Comparison of ENCODE assay signal across 21 cellular contexts in genomic region chr5:92911851-92912250, GRCh38.
DNase-seq lines count a peak whose midpoint lies in the region; ATAC-seq, FAIRE-seq and TF ChIP-seq lines count a peak whose summit lies in the region.
"Had no signal": no experiment of that assay in that cellular context is flagged by ENCODE, and none has a peak within 500 bp of the region (broad histone marks: within the 10 kb centered on the region; RNA-seq: fewer than 3 reads in every experiment).

No MANE protein-coding gene starts in this region.

- H3K79me2 ChIP-seq in GM23338 (replicated peaks; ENCODE audit: insufficient read depth): no peaks in the 10 kb centered on the region

- H3K36me3 ChIP-seq in GM23338 (ENCODE audit: insufficient read depth): no peaks in the 10 kb centered on the region
- no peaks in the 10 kb centered on the region for H3K36me3 ChIP-seq in iPS-20b (ENCODE audit: insufficient read depth, low read depth, low read length)
- H3K36me3 ChIP-seq in A673 (ENCODE audit: insufficient read depth, low read length, poor library complexity, severe bottlenecking): no peaks in the 10 kb centered on the region
- H3K36me3 ChIP-seq: HAP-1 had no signal

- peak; percentile 67 for FAIRE-seq in A549 (lab: Jason Lieb, UNC)
- FAIRE-seq: GM12892, GM18507, K562 had no signal

- H3K36me3 Mint-ChIP-seq in GM23338 (ENCODE audit: low read depth) (no peaks in the 10 kb centered on the region), brain (no peaks in the 10 kb centered on the region)

- H3K27ac Mint-ChIP-seq in GM23338 (no peak overlapping the region), brain (peak overlapping the region in 3 of 5 experiments; percentile 18 to 59 (median 23))
- H3K27ac Mint-ChIP-seq: CD4-positive, alpha-beta T cell had no signal

- no peak for TF ChIP-seq CTCF in A549 (IDR thresholded peaks at IDR 0.05)
- no peak for TF ChIP-seq CTCF in GM23338 (conservative IDR thresholded peaks at IDR 0.05; ENCODE audit: low read depth in 2 of 2)
- no peak for TF ChIP-seq CTCF in brain (conservative IDR thresholded peaks at IDR 0.05)
- TF ChIP-seq CTCF in A673 (conservative IDR thresholded peaks at IDR 0.05; ENCODE audit: low read depth, low read length): no peak

- H3K27me3 ChIP-seq in GM23338 (ENCODE audit: insufficient read depth) (no peaks in the 10 kb centered on the region), iPS-20b (ENCODE audit: insufficient read depth, low read length) (no peaks in the 10 kb centered on the region), A673 (replicated peaks; ENCODE audit: insufficient read depth, low read depth, low read length, poor library complexity) (no peaks in the 10 kb centered on the region)

- CTCF ChIA-PET in A549 (lab: Yijun Ruan, JAX) (interaction anchor here (0.8 kb wide), 1 partner anchor 9 kb away, joined by 3 read pairs; no protein-coding TSS in a partner anchor), A673 (lab: Charles Lee) (no interaction called here)

- intact Hi-C loops in A673 (cut with micrococcal nuclease; ENCODE audit: unreplicated experiment): no loop called here

- H3K9me3 ChIP-seq in A549 (no peaks in the 10 kb centered on the region), iPS-20b (ENCODE audit: insufficient read depth, low read depth, low read length) (no peaks in the 10 kb centered on the region), A673 (ENCODE audit: low read depth, low read length, poor library complexity, severe bottlenecking) (no peaks in the 10 kb centered on the region)
- H3K9me3 ChIP-seq: Caco-2, HAP-1 had no signal

- 98% methylated on average over 1 of the region's 1 CpG for WGBS in A549 (ENCODE audit: missing lambda C conversion rate)

- H3K9me2 ChIP-seq in GM23338 (ENCODE audit: insufficient read depth): no peaks in the 10 kb centered on the region

- no peak overlapping the region for H3K27ac ChIP-seq in A549
- H3K27ac ChIP-seq in GM23338 (ENCODE audit: low read depth): no peak overlapping the region
- H3K27ac ChIP-seq in iPS-20b (ENCODE audit: low read length): no peak overlapping the region
- no peak overlapping the region for H3K27ac ChIP-seq in A673 (ENCODE audit: low read depth, low read length, poor library complexity, severe bottlenecking)
- H3K27ac ChIP-seq: C4-2B, HL-60 had no signal

- BruUV-seq in A673 (replicated peaks; lab: Mats Ljungman, UMichigan): no TSS peak

- no peak for TF ChIP-seq RAD21 in A549 (conservative IDR thresholded peaks at IDR 0.05 in 1 of 2, IDR thresholded peaks at IDR 0.05 in 1 of 2)

- H3K4me3 ChIP-seq in A549 (no peak overlapping the region), GM23338 (no peak overlapping the region), iPS-20b (ENCODE audit: low read length) (peak overlapping the region; percentile 27; the same call in 1 of the 2 replicates), A673 (ENCODE audit: low read depth, low read length, poor library complexity, severe bottlenecking) (no peak overlapping the region)
- H3K4me3 ChIP-seq: HAP-1, K562 had no signal

- peaks cover 12% of the 10 kb centered on the region; the same call in 1 of the 3 replicates for H3K4me1 ChIP-seq in A549
- peaks cover 35% of the 10 kb centered on the region for H3K4me1 ChIP-seq in GM23338 (ENCODE audit: insufficient read depth)
- H3K4me1 ChIP-seq in iPS-20b (ENCODE audit: insufficient read depth, low read length): peaks cover 32% of the 10 kb centered on the region
- no peaks in the 10 kb centered on the region for H3K4me1 ChIP-seq in A673 (ENCODE audit: insufficient read depth, low read length, poor library complexity, severe bottlenecking)
- H3K4me1 ChIP-seq: HAP-1 had no signal

- no peaks in the 10 kb centered on the region for H4K20me1 ChIP-seq in GM23338 (replicated peaks; ENCODE audit: insufficient read depth)

- H3F3A ChIP-seq in GM23338 (replicated peaks; ENCODE audit: low read depth): no peaks in the 10 kb centered on the region

- POLR2A ChIA-PET in A549 (lab: Yijun Ruan, JAX) (no interaction called here), A673 (lab: Charles Lee; ENCODE audit: low non-redundant PET) (no interaction called here)

- H3K9ac ChIP-seq in iPS-20b (ENCODE audit: low read depth, low read length): no peak overlapping the region

- DNase-seq in A549 (ENCODE audit: low read depth in 1 of 2, low spot score in 1 of 2) (no peak), GM23338 (ENCODE audit: low spot score) (no peak), NCI-H226 (no peak), A673 (ENCODE audit: low spot score) (no peak)
- DNase-seq: AML-193; Caco-2; CD4-positive, alpha-beta T cell; DMS153; DMS79; GDM1; IMR-90 had no signal

- H3K4me2 ChIP-seq in A549 (no peak overlapping the region), GM23338 (peak overlapping the region; percentile 50)

- no peak for TF ChIP-seq POLR2A in A549 (IDR thresholded peaks at IDR 0.05; ENCODE audit: low read length)

- H3K4me3 Mint-ChIP-seq in GM23338 (peak overlapping the region; percentile 22; the same call in 1 of the 3 replicates), brain (peak overlapping the region in 1 of 5 experiments; percentile 6)
- H3K4me3 Mint-ChIP-seq: CD4-positive, alpha-beta T cell had no signal

- H3K27me3 Mint-ChIP-seq in GM23338 (ENCODE audit: insufficient read depth, low read depth, poor library complexity): peaks cover 3% of the 10 kb centered on the region
- H3K27me3 Mint-ChIP-seq in brain: peaks cover 3% of the 10 kb centered on the region
- H3K27me3 Mint-ChIP-seq: CD4-positive, alpha-beta T cell had no signal

- H2AFZ ChIP-seq in GM23338: no peak overlapping the region

- no peak for TF ChIP-seq EP300 in A549 (IDR thresholded peaks at IDR 0.05)

- no peak for ATAC-seq in A549
- ATAC-seq in GM23338: no peak
- ATAC-seq in GM21515 (IDR thresholded peaks at IDR 0.05; ENCODE audit: unreplicated experiment): no peak
- ATAC-seq in GM21381 (IDR thresholded peaks at IDR 0.05; ENCODE audit: unreplicated experiment): no peak
- ATAC-seq: K562 had no signal

- H3K4me1 Mint-ChIP-seq in GM23338 (peaks cover 46% of the 10 kb centered on the region), brain (peaks cover 65% of the 10 kb centered on the region)

- no peaks in the 10 kb centered on the region for H3K9me3 Mint-ChIP-seq in GM23338
- no peaks in the 10 kb centered on the region for H3K9me3 Mint-ChIP-seq in brain

TF ChIP-seq in A549, 52 proteins besides CTCF, POLR2A, EP300 and RAD21 (continues in another document):
- TF ChIP-seq TP53 (CRISPR knock-in tag; IDR thresholded peaks at IDR 0.05): no peak
- TF ChIP-seq HEYL (CRISPR knock-in tag; IDR thresholded peaks at IDR 0.05): no peak
- TF ChIP-seq CBX2 (IDR thresholded peaks at IDR 0.05; ENCODE audit: borderline replicate concordance, low read depth): no peak
- no peak for TF ChIP-seq CHD2 (IDR thresholded peaks at IDR 0.05; ENCODE audit: low read length, partially characterized antibody)
- TF ChIP-seq ZFP36 (IDR thresholded peaks at IDR 0.05; ENCODE audit: borderline replicate concordance, partially characterized antibody): no peak
- no peak for TF ChIP-seq MAX (IDR thresholded peaks at IDR 0.05)
- TF ChIP-seq HOXA7 (CRISPR knock-in tag; IDR thresholded peaks at IDR 0.05): no peak
- no peak for TF ChIP-seq JUNB (IDR thresholded peaks at IDR 0.05)
- TF ChIP-seq FOSL2 (IDR thresholded peaks at IDR 0.05): no peak
- no peak for TF ChIP-seq FOSL2 (CRISPR knock-in tag; IDR thresholded peaks at IDR 0.05)
- no peak for TF ChIP-seq RNF2 (IDR thresholded peaks at IDR 0.05; ENCODE audit: borderline replicate concordance, low read depth)
- no peak for TF ChIP-seq ESRRA (IDR thresholded peaks at IDR 0.05; ENCODE audit: borderline replicate concordance, low read length)
- no peak for TF ChIP-seq MAFK (IDR thresholded peaks at IDR 0.05; ENCODE audit: partially characterized antibody)
- no peak for TF ChIP-seq TFCP2L1 (CRISPR knock-in tag; IDR thresholded peaks at IDR 0.05)
- no peak for TF ChIP-seq PHF8 (IDR thresholded peaks at IDR 0.05; ENCODE audit: borderline replicate concordance, low read depth)

TF ChIP-seq in GM23338, 12 proteins besides CTCF, POLR2A, EP300 and RAD21 (continues in another document):
- no peak for TF ChIP-seq EZH2 (IDR thresholded peaks at IDR 0.05; ENCODE audit: low read depth, unreplicated experiment)
- no peak for TF ChIP-seq ZNF114 (CRISPR knock-in tag; IDR thresholded peaks at IDR 0.05)
- no peak for TF ChIP-seq CREB1 (CRISPR knock-in tag; IDR thresholded peaks at IDR 0.05; ENCODE audit: low read depth)
- TF ChIP-seq REST (IDR thresholded peaks at IDR 0.05; ENCODE audit: unreplicated experiment): no peak
- TF ChIP-seq STAT1 (IDR thresholded peaks at IDR 0.05; ENCODE audit: unreplicated experiment): no peak
- no peak for TF ChIP-seq ETS1 (IDR thresholded peaks at IDR 0.05)
- TF ChIP-seq NANOG (IDR thresholded peaks at IDR 0.05; ENCODE audit: borderline replicate concordance): no peak
